7 cellular contexts compared by ENCODE assay signal in the genomic region with DNA sequence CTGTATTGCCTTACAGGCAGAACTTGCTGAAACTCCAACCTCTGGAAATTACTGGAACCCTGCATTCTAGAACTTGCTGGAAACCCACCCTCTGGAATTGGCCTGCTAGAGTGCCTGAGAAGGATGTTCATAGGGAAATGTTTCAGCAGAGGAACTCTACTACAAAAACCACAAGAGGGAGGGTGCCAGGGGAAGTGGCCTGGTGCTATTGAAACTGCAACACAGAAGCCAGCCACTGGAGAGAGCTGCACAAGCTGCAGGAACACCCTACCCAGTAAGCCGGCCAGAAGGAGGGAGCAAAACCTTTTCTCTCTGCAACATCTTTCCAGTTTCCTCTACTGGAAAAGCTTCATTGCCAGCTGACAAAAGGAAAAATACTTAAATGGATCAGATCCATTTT. TPM values are rescaled to one million over a fixed set of nuclear protein-coding genes. Genes with fewer than 3 reads are reported as not detected.
DNase-seq lines count a peak whose midpoint lies in the region; ATAC-seq, FAIRE-seq and TF ChIP-seq lines count a peak whose summit lies in the region.

No MANE protein-coding gene starts in this region.

- H3K9me3 ChIP-seq in Karpas-422 (ENCODE audit: low read length): no peaks in the 10 kb centered on the region
- no peaks in the 10 kb centered on the region for H3K9me3 ChIP-seq in left ventricle myocardium inferior (replicated peaks)
- H3K9me3 ChIP-seq in esophagus squamous epithelium: no peaks in the 10 kb centered on the region

- peaks cover 12% of the 10 kb centered on the region for H3K4me1 Mint-ChIP-seq in activated CD4-positive, alpha-beta memory T cell treated with anti-CD3 and anti-CD28 coated beads for 36 hours (ENCODE audit: low read depth)

- no peaks in the 10 kb centered on the region for H4K20me1 ChIP-seq in Karpas-422 (ENCODE audit: insufficient read depth, low read depth, low read length)

- H3K27me3 ChIP-seq in Karpas-422 (ENCODE audit: low read length) (no peaks in the 10 kb centered on the region), left ventricle myocardium inferior (ENCODE audit: low read depth) (no peaks in the 10 kb centered on the region), esophagus squamous epithelium (no peaks in the 10 kb centered on the region)

- H3K36me3 Mint-ChIP-seq in activated CD4-positive, alpha-beta memory T cell treated with anti-CD3 and anti-CD28 coated beads for 36 hours: peaks cover 4% of the 10 kb centered on the region

- TF ChIP-seq CTCF in GM12865 (IDR thresholded peaks at IDR 0.05; ENCODE audit: insufficient read depth, low read depth, low read length, missing control alignments) (peak; percentile 16), left ventricle myocardium inferior (IDR thresholded peaks at IDR 0.05; ENCODE audit: borderline replicate concordance) (peak; percentile 36), esophagus squamous epithelium (IDR thresholded peaks at IDR 0.05) (peak in 1 of 6 experiments; percentile 8)

- H3K27me3 Mint-ChIP-seq in activated CD4-positive, alpha-beta memory T cell treated with anti-CD3 and anti-CD28 coated beads for 36 hours: peaks cover 1% of the 10 kb centered on the region

- H3K79me2 ChIP-seq in Karpas-422 (ENCODE audit: low read length): peaks cover 20% of the 10 kb centered on the region

- intact Hi-C loops in activated CD4-positive, alpha-beta memory T cell treated with anti-CD3 and anti-CD28 coated beads for 36 hours (cut with micrococcal nuclease): no loop called here
- intact Hi-C loops in left ventricle myocardium inferior (cut with micrococcal nuclease): no loop called here
- intact Hi-C loops in esophagus squamous epithelium (cut with DNase I): no loop called here

- WGBS in esophagus squamous epithelium, 2 donors: 43 to 57% methylated on average over 1 of the region's 1 CpG

- H3K27ac ChIP-seq in Karpas-422 (ENCODE audit: low read length) (no peak overlapping the region), left ventricle myocardium inferior (replicated peaks) (peak overlapping the region; percentile 16), esophagus squamous epithelium (no peak overlapping the region)

- 0 out of 2 replicates have a peak overlapping the region, but pooled peaks have one; percentile 31 for H3K9ac ChIP-seq in Karpas-422 (ENCODE audit: low read length)

- H3K27ac Mint-ChIP-seq in activated CD4-positive, alpha-beta memory T cell treated with anti-CD3 and anti-CD28 coated beads for 36 hours: no peak overlapping the region

- H3K9me3 Mint-ChIP-seq in activated CD4-positive, alpha-beta memory T cell treated with anti-CD3 and anti-CD28 coated beads for 36 hours: no peaks in the 10 kb centered on the region

- CTCF ChIA-PET in activated CD4-positive, alpha-beta memory T cell treated with anti-CD3 and anti-CD28 coated beads for 36 hours (lab: Charles Lee): no interaction called here

- H2AFZ ChIP-seq in Karpas-422 (ENCODE audit: low read length): no peak overlapping the region

- H3K36me3 ChIP-seq in Karpas-422 (ENCODE audit: insufficient read depth, low read length) (no peaks in the 10 kb centered on the region), left ventricle myocardium inferior (no peaks in the 10 kb centered on the region), esophagus squamous epithelium (no peaks in the 10 kb centered on the region)

- ATAC-seq in GM21619 (IDR thresholded peaks at IDR 0.05; ENCODE audit: unreplicated experiment): peak; percentile 39

- no peak for FAIRE-seq in urothelium cell line (lab: Jason Lieb, UNC)

- POLR2A ChIA-PET in activated CD4-positive, alpha-beta memory T cell treated with anti-CD3 and anti-CD28 coated beads for 36 hours (lab: Charles Lee): no interaction called here

- H3K4me2 ChIP-seq in Karpas-422 (ENCODE audit: low read depth, low read length, poor library complexity, severe bottlenecking): no peak overlapping the region

- no peak for TF ChIP-seq POLR2A in esophagus squamous epithelium (IDR thresholded peaks at IDR 0.05)

- H3K4me3 Mint-ChIP-seq in activated CD4-positive, alpha-beta memory T cell treated with anti-CD3 and anti-CD28 coated beads for 36 hours: no peak overlapping the region

- H3K4me3 ChIP-seq in GM12865 (ENCODE audit: low read depth, low read length): no peak overlapping the region
- H3K4me3 ChIP-seq in Karpas-422 (ENCODE audit: low read length): no peak overlapping the region
- H3K4me3 ChIP-seq in left ventricle myocardium inferior: no peak overlapping the region
- no peak overlapping the region for H3K4me3 ChIP-seq in esophagus squamous epithelium

- no peaks in the 10 kb centered on the region for H3K9me2 ChIP-seq in Karpas-422 (replicated peaks; ENCODE audit: insufficient read depth, low read length)

- H3K4me1 ChIP-seq in Karpas-422 (ENCODE audit: low read length) (peaks cover 20% of the 10 kb centered on the region), left ventricle myocardium inferior (peaks cover 3% of the 10 kb centered on the region), esophagus squamous epithelium (peaks cover 0 to 4% (median 0%) of the 10 kb centered on the region in 3 donors)

- DNase-seq in GM12865 (ENCODE audit: low read depth): peak; percentile 66
- DNase-seq in Karpas-422: peak; percentile 68
- DNase-seq in activated CD4-positive, alpha-beta memory T cell treated with anti-CD3 and anti-CD28 coated beads for 36 hours: peak; percentile 48
- peak; percentile 19 for DNase-seq in left ventricle myocardium inferior
- no peak for DNase-seq in urothelium cell line (ENCODE audit: low spot score)
- DNase-seq in esophagus squamous epithelium (lab: John Stamatoyannopoulos, UW): no peak

RNA-seq across cellular contexts. Expression of a gene that starts 2.5 kb away (rescaled TPM):
- 24.4 and 42.4 TPM in 2 replicates for total RNA-seq in Karpas-422 (2014; rRNA removed; shearing (Covaris generic); ENCODE audit: low replicate concordance)
- total RNA-seq in activated CD4-positive, alpha-beta memory T cell treated with anti-CD3 and anti-CD28 coated beads for 36 hours: 10 to 100 TPM; 18.0 to 18.5 TPM
- 5.7 TPM for total RNA-seq in left ventricle myocardium inferior
- total RNA-seq in esophagus squamous epithelium: 10 to 100 TPM; 11.5 to 23.5 (median 18.9) TPM

Comparison
In these comparisons a context has a peak if more than half of its experiments do, and no peak if none do; other contexts are left out.
1. DNase-seq: peak in GM12865 (single experiment), Karpas-422 (single experiment), activated CD4-positive, alpha-beta memory T cell treated with anti-CD3 and anti-CD28 coated beads for 36 hours (single experiment) and left ventricle myocardium inferior (single experiment); none in urothelium cell line (single experiment) and esophagus squamous epithelium (single experiment).